11 cellular contexts compared by ENCODE assay signal in the genomic region with DNA sequence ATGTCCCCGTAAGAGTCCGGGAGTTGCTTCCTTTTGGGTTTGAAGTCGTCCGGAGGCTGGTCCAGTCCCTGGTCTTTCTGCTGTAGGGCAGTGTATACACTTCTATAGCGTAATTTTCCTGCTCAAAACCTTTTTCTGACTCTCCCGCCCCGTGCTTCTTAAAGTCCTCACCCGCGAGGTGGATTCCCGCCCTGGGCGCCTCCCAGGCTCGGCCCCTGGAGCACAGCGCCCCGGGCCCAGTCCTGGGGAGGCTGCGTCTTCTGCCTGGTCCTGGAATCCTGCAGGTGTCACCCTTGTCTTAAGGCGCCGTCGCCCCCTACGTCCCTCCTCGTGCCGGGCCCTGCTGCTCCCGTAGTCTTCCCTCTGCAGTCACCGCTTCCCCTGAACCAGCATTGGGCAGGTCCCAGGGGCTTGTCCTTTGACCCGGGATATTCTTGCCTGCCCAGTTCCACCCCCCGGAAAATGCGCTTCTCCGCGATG. TPM values are rescaled to one million over a fixed set of nuclear protein-coding genes. Genes with fewer than 3 reads are reported as not detected.
DNase-seq lines count a peak whose midpoint lies in the region; ATAC-seq and TF ChIP-seq lines count a peak whose summit lies in the region.
"Had no signal": no experiment of that assay in that cellular context is flagged by ENCODE, and none has a peak within 500 bp of the region (broad histone marks: within the 10 kb centered on the region; RNA-seq: fewer than 3 reads in every experiment).

No MANE protein-coding gene starts in this region.

- no peak for ATAC-seq in HG02938 (IDR thresholded peaks at IDR 0.05; ENCODE audit: unreplicated experiment)

- H3K27me3 ChIP-seq in left ventricle myocardium inferior (ENCODE audit: low read depth) (no peaks in the 10 kb centered on the region), neuron (ENCODE audit: insufficient read depth, low read length) (peaks cover 12% of the 10 kb centered on the region)

- H3K4me1 ChIP-seq in left ventricle myocardium inferior (no peaks in the 10 kb centered on the region), neuron (ENCODE audit: insufficient read depth, low read length) (peaks cover 10% of the 10 kb centered on the region)

- H3K36me3 ChIP-seq in left ventricle myocardium inferior (peaks cover 48% of the 10 kb centered on the region), neuron (ENCODE audit: insufficient read depth, low read length) (no peaks in the 10 kb centered on the region)

- peak; percentile 39 for TF ChIP-seq CTCF in left ventricle myocardium inferior (IDR thresholded peaks at IDR 0.05; ENCODE audit: borderline replicate concordance)

- H3K27ac ChIP-seq in left ventricle myocardium inferior (replicated peaks), result no peak overlapping the region

- H3K9me3 ChIP-seq in left ventricle myocardium inferior (replicated peaks), result peaks cover 99% of the 10 kb centered on the region
- H3K9me3 ChIP-seq in neuron (ENCODE audit: low read length), result peaks cover 6% of the 10 kb centered on the region

- intact Hi-C loops in left ventricle myocardium inferior (cut with micrococcal nuclease), result no loop called here

- H2AFZ ChIP-seq in neuron (ENCODE audit: low read depth, low read length), result peak overlapping the region; percentile 91

- peak overlapping the region; percentile 51 for H3K4me3 ChIP-seq in left ventricle myocardium inferior
- peak overlapping the region; percentile 42 for H3K4me3 ChIP-seq in neuron (ENCODE audit: low read length)
- H3K4me3 ChIP-seq: lung had no signal

- peak; percentile 53 for DNase-seq in DMS53 treated with DMSO at 0.1 percent for 48 hours (lab: John Stamatoyannopoulos, UW; ENCODE audit: unreplicated experiment)
- DNase-seq in NCI-H69 (lab: John Stamatoyannopoulos, UW), result peak; percentile 71
- peak; percentile 15 for DNase-seq in left ventricle myocardium inferior
- no peak for DNase-seq in HCEC 1CT
- no peak for DNase-seq in putamen (ENCODE audit: low spot score)
- DNase-seq in germinal center (ENCODE audit: low spot score), result no peak
- DNase-seq: Calu3, NCI-H1105 had no signal

RNA-seq across cellular contexts. Expression of a gene that starts 34.4 kb away (rescaled TPM):
- total RNA-seq in left ventricle myocardium inferior, result 34.0 TPM
- total RNA-seq: Calu3 had no signal

RNA-seq across cellular contexts. Expression of a gene that starts 39.7 kb away (rescaled TPM):
- total RNA-seq in left ventricle myocardium inferior, result 2.4 TPM
- total RNA-seq: Calu3 had no signal

Comparison
In these comparisons a context has a peak if more than half of its experiments do, and no peak if none do; other contexts are left out.
1. DNase-seq: peak in DMS53 treated with DMSO at 0.1 percent for 48 hours (single experiment), NCI-H69 (single experiment) and left ventricle myocardium inferior (single experiment); none in HCEC 1CT (single experiment), putamen (single experiment) and germinal center (single experiment).